ENCODE assay signal across 8 cellular contexts in the genomic region with DNA sequence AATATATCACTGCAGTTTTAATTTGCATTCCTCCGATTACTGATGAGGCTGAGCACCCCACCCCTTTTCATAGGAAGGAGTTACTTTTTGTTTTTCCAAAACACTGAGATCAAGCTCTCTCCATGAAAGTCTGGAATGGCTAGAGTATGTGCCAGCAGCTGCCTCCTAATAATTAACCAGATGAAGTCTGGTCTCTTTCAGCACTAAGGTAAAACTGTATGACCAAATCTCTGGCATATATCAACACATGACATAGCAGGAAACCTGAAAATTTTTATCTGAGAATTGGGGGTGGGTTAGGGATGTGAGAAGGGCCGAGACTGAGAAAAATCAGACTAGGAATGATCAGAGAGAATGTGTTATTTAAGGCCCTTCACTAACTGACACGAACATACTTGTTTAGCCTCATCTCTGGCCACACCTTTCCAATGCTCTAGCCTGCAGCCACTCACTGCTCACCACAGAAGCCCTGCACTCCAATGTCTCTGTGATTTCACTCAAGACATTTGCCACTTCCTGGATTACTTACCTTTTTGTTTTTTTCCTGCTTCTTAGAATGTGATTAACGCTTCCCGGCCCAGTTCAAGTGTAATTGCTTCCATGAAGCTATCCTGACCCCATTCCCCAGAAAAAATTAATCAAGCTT. TPM values are rescaled to one million over a fixed set of nuclear protein-coding genes. Genes with fewer than 3 reads are reported as not detected.
DNase-seq lines count a peak whose midpoint lies in the region; ATAC-seq and TF ChIP-seq lines count a peak whose summit lies in the region.

No MANE protein-coding gene starts in this region.

- CTCF ChIA-PET in Calu3 (lab: Charles Lee), result interaction anchor here (1.2 to 1.3 kb wide), 2 partner anchors 15 to 19 kb away, joined by 4 to 7 read pairs; no protein-coding TSS in a partner anchor
- CTCF ChIA-PET in T-cell (lab: Charles Lee), result interaction anchor here (0.5 to 0.7 kb wide), 3 partner anchors 70 to 184 kb away, joined by 3 read pairs; no protein-coding TSS in a partner anchor

- H3K9me3 ChIP-seq in aorta (ENCODE audit: control insufficient read depth, low read length) (no peaks in the 10 kb centered on the region), MG63 (no peaks in the 10 kb centered on the region)

- peaks cover 0 to 3% of the 10 kb centered on the region in 2 donors for H3K4me1 ChIP-seq in aorta (ENCODE audit: control insufficient read depth in 1 of 2, insufficient read depth in 2 of 2, low read length in 2 of 2)

- peak overlapping the region; percentile 64 for H3K27ac Mint-ChIP-seq in Calu3 (ENCODE audit: unreplicated experiment)
- H3K27ac Mint-ChIP-seq in T-cell, result peak overlapping the region; percentile 78 to 79
- peak overlapping the region; percentile 23 for H3K27ac Mint-ChIP-seq in neural crest cell (ENCODE audit: unreplicated experiment)

- peak overlapping the region; percentile 9 for H3K4me3 ChIP-seq in epithelial cell of proximal tubule (ENCODE audit: low read depth, low read length)
- no peak overlapping the region for H3K4me3 ChIP-seq in aorta (ENCODE audit: low read length in 2 of 2)
- H3K4me3 ChIP-seq in MG63, result no peak overlapping the region

- TF ChIP-seq CTCF in Calu3 (IDR thresholded peaks at IDR 0.05; ENCODE audit: unreplicated experiment), result no peak
- no peak for TF ChIP-seq CTCF in epithelial cell of proximal tubule (conservative IDR thresholded peaks at IDR 0.05; ENCODE audit: low read depth, low read length)
- TF ChIP-seq CTCF in neural crest cell (conservative IDR thresholded peaks at IDR 0.05), result no peak

- peak; percentile 9 for DNase-seq in Calu3
- peak in 14 of 34 experiments; percentile 4 to 37 (median 10) for DNase-seq in T-cell
- peak; percentile 15 for DNase-seq in epithelial cell of proximal tubule (ENCODE audit: low read depth)
- no peak for DNase-seq in neural crest cell (ENCODE audit: low read depth, low spot score)
- no peak for DNase-seq in SKM-1 (lab: John Stamatoyannopoulos, UW; ENCODE audit: unreplicated experiment)
- no peak for DNase-seq in aorta
- DNase-seq in NK-92 treated with Interleukin-12 subunit alpha and Interleukin-12 subunit beta, amount 100 ng/mL, for 24 hours (lab: John Stamatoyannopoulos, UW), result no peak
- DNase-seq in MG63, result no peak

- H3K4me3 Mint-ChIP-seq in Calu3 (ENCODE audit: low read depth, unreplicated experiment), result peak overlapping the region; percentile 30
- peak overlapping the region; percentile 25 to 72 (median 28) for H3K4me3 Mint-ChIP-seq in T-cell
- H3K4me3 Mint-ChIP-seq in neural crest cell, result no peak overlapping the region

- peak; percentile 87 to 91 (median 88) for ATAC-seq in T-cell (replicated peaks in 1 of 4)
- no peak for ATAC-seq in aorta (ENCODE audit: low FRiP score)

- H3K36me3 Mint-ChIP-seq in Calu3 (ENCODE audit: insufficient read depth, unreplicated experiment) (peaks cover 7% of the 10 kb centered on the region), T-cell (no peaks in the 10 kb centered on the region), neural crest cell (ENCODE audit: low read depth) (peaks cover 8% of the 10 kb centered on the region)

- POLR2A ChIA-PET in T-cell (lab: Charles Lee), result interaction anchor here in 1 of 2 donors (0.6 kb wide), 1 partner anchor 298 kb away, joined by 3 read pairs; no protein-coding TSS in a partner anchor

- BruUV-seq in Calu3 (replicated peaks; lab: Mats Ljungman, UMichigan), result no TSS peak

- H3K27me3 Mint-ChIP-seq in Calu3 (ENCODE audit: unreplicated experiment) (no peaks in the 10 kb centered on the region), T-cell (no peaks in the 10 kb centered on the region), neural crest cell (ENCODE audit: low read depth) (peaks cover 11% of the 10 kb centered on the region)

- H3K4me1 Mint-ChIP-seq in Calu3 (ENCODE audit: low read depth, unreplicated experiment), result peaks cover 16% of the 10 kb centered on the region
- H3K4me1 Mint-ChIP-seq in T-cell, result peaks cover 50 to 60% (median 56%) of the 10 kb centered on the region in 3 donors
- H3K4me1 Mint-ChIP-seq in neural crest cell, result peaks cover 17% of the 10 kb centered on the region

- H3K27ac ChIP-seq in aorta (ENCODE audit: low read depth in 1 of 2, low read length in 2 of 2), result no peak overlapping the region

- no peaks in the 10 kb centered on the region for H3K9me3 Mint-ChIP-seq in Calu3 (ENCODE audit: low read depth, unreplicated experiment)
- H3K9me3 Mint-ChIP-seq in T-cell, result no peaks in the 10 kb centered on the region
- H3K9me3 Mint-ChIP-seq in neural crest cell, result no peaks in the 10 kb centered on the region

- H3K36me3 ChIP-seq in aorta (ENCODE audit: control insufficient read depth in 1 of 2, insufficient read depth in 2 of 2, low read length in 1 of 2) (no peaks in the 10 kb centered on the region), MG63 (peaks cover 3% of the 10 kb centered on the region; the same call in 1 of the 2 replicates)

- 47 to 49% methylated on average over 5 of the region's 5 CpGs for whole genome bisulfite sequencing in aorta, 2 donors

- intact Hi-C loops in Calu3 (cut with micrococcal nuclease; ENCODE audit: unreplicated experiment), result no loop called here
- intact Hi-C loops in aorta (cut with DNase I), result no loop called here

- H3K27me3 ChIP-seq in aorta (ENCODE audit: control insufficient read depth in 1 of 2, insufficient read depth in 2 of 2, low read length in 1 of 2) (no peaks in the 10 kb centered on the region), MG63 (no peaks in the 10 kb centered on the region)

RNA-seq across cellular contexts. Expression of gene WASF2, which starts 34.7 kb away (rescaled TPM):
- total RNA-seq in Calu3 (2022), result 79.5 and 84.2 TPM in 2 replicates
- total RNA-seq in T-cell, result 100 to 1,000 TPM; 145 to 161 (median 156) TPM
- 21.4 and 27.9 TPM in 2 replicates for total RNA-seq in epithelial cell of proximal tubule
- 81.9 and 83.1 TPM in 2 replicates for total RNA-seq in neural crest cell
- 100 to 1,000 TPM; 155 to 164 TPM for total RNA-seq in aorta
- 10 to 100 TPM; 27.2 to 47.4 TPM for polyA plus RNA-seq in aorta
- total RNA-seq in MG63 (2014; rRNA removed; shearing (Covaris generic); ENCODE audit: low replicate concordance), result 13.9 and 15.5 TPM in 2 replicates

Comparison
In these comparisons a context has a peak if more than half of its experiments do, and no peak if none do; other contexts are left out.
1. DNase-seq: peak in Calu3 (single experiment) and epithelial cell of proximal tubule (single experiment); none in neural crest cell (single experiment), SKM-1 (single experiment), aorta (0 of 2), NK-92 treated with Interleukin-12 subunit alpha and Interleukin-12 subunit beta, amount 100 ng/mL, for 24 hours (single experiment) and MG63 (single experiment).
2. H3K27ac Mint-ChIP-seq: peak in every context shown above with its lines; median percentile 78 in T-cell; 64 in Calu3; 23 in neural crest cell.